8 cellular contexts compared by ENCODE assay signal in genomic region chr1:37478890-37479254, GRCh38. TPM values are rescaled to one million over a fixed set of nuclear protein-coding genes. Genes with fewer than 3 reads are reported as not detected.
DNase-seq lines count a peak whose midpoint lies in the region; ATAC-seq and TF ChIP-seq lines count a peak whose summit lies in the region.

No MANE protein-coding gene starts in this region.

- peak; percentile 0 for ATAC-seq in activated CD4-positive, alpha-beta T cell treated with anti-CD3 and anti-CD28 coated beads for 36 hours

- H3K9ac ChIP-seq in smooth muscle cell (ENCODE audit: low read depth) = peak overlapping the region; percentile 54

- peak overlapping the region; percentile 98 for H3K27ac Mint-ChIP-seq in activated CD4-positive, alpha-beta T cell treated with anti-CD3 and anti-CD28 coated beads for 36 hours

- TF ChIP-seq POLR2A in erythroblast (IDR thresholded peaks at IDR 0.05; ENCODE audit: low read length) = no peak

- H3K4me3 ChIP-seq in WI38 (ENCODE audit: low read depth, low read length) = peak overlapping the region; percentile 30
- H3K4me3 ChIP-seq in fibroblast of mammary gland (ENCODE audit: control insufficient read depth, low read depth, low read length) = peak overlapping the region; percentile 44
- peak overlapping the region; percentile 19 for H3K4me3 ChIP-seq in smooth muscle cell

- H4K20me1 ChIP-seq in smooth muscle cell (ENCODE audit: low read depth) = peaks cover 83% of the 10 kb centered on the region

- CTCF ChIA-PET in activated CD4-positive, alpha-beta T cell treated with anti-CD3 and anti-CD28 coated beads for 36 hours (lab: Charles Lee) = interaction anchor here (0.6 to 3.9 kb wide), 12 partner anchors 8 to 1193 kb away, joined by 3 to 63 read pairs (median 5); partner anchors contain the start of gene MEAF6

- peaks cover 7% of the 10 kb centered on the region for H3F3A ChIP-seq in smooth muscle cell (ENCODE audit: low read depth)

- no peaks in the 10 kb centered on the region for H3K9me3 ChIP-seq in smooth muscle cell (replicated peaks; ENCODE audit: low read depth)

- H2AFZ ChIP-seq in smooth muscle cell (ENCODE audit: low read depth) = no peak overlapping the region

- peaks cover 18% of the 10 kb centered on the region for H3K4me1 ChIP-seq in smooth muscle cell (ENCODE audit: low read depth)

- H3K4me3 Mint-ChIP-seq in activated CD4-positive, alpha-beta T cell treated with anti-CD3 and anti-CD28 coated beads for 36 hours = peak overlapping the region; percentile 95

- H3K27me3 ChIP-seq in smooth muscle cell (ENCODE audit: low read depth) = no peaks in the 10 kb centered on the region

- no peaks in the 10 kb centered on the region for H3K36me3 ChIP-seq in smooth muscle cell (ENCODE audit: low read depth)

- POLR2A ChIA-PET in activated CD4-positive, alpha-beta T cell treated with anti-CD3 and anti-CD28 coated beads for 36 hours (lab: Charles Lee) = interaction anchor here (0.6 to 1.7 kb wide), 10 partner anchors 8 to 1933 kb away, joined by 3 to 13 read pairs (median 4); partner anchors contain the start of genes SNIP1 and UTP11

- no peaks in the 10 kb centered on the region for H3K9me3 Mint-ChIP-seq in activated CD4-positive, alpha-beta T cell treated with anti-CD3 and anti-CD28 coated beads for 36 hours (ENCODE audit: low read depth)

- peak overlapping the region; percentile 96 for H3K27ac ChIP-seq in smooth muscle cell (ENCODE audit: low read depth)

- peaks cover 52% of the 10 kb centered on the region for H3K79me2 ChIP-seq in smooth muscle cell (ENCODE audit: low read depth)

- H3K36me3 Mint-ChIP-seq in activated CD4-positive, alpha-beta T cell treated with anti-CD3 and anti-CD28 coated beads for 36 hours (ENCODE audit: low read depth) = peaks cover 81% of the 10 kb centered on the region

- intact Hi-C loops in activated CD4-positive, alpha-beta T cell treated with anti-CD3 and anti-CD28 coated beads for 36 hours (cut with DNase I, micrococcal nuclease) = loop anchor here (1.0 to 10.0 kb wide), 15 partner anchors 8 to 1544 kb away; partner anchors contain the start of genes CDCA8 (in 2 of the 2), GNL2 (in 2 of the 2), MEAF6 (in 2 of the 2) and AGO3 (in 1 of the 2)

- H3K4me2 ChIP-seq in smooth muscle cell = peak overlapping the region; percentile 90

- DNase-seq in activated CD4-positive, alpha-beta T cell treated with anti-CD3 and anti-CD28 coated beads for 36 hours = peak; percentile 58
- no peak for DNase-seq in activated CD4-positive, alpha-beta T cell treated with anti-CD3 and anti-CD28 coated beads, Interleukin-2, amount 50 U/mL, for 1 hour
- DNase-seq in fibroblast of mammary gland (ENCODE audit: low read depth) = peak; percentile 78
- no peak for DNase-seq in smooth muscle cell (lab: John Stamatoyannopoulos, UW; ENCODE audit: unreplicated experiment)
- no peak for DNase-seq in NCI-H1417 (lab: John Stamatoyannopoulos, UW)
- DNase-seq in erythroblast (lab: John Stamatoyannopoulos, UW) = no peak
- no peak for DNase-seq in NCI-H2029 (lab: John Stamatoyannopoulos, UW)

- TF ChIP-seq CTCF in WI38 (IDR thresholded peaks at IDR 0.05; ENCODE audit: low read depth, low read length) (no peak), fibroblast of mammary gland (conservative IDR thresholded peaks at IDR 0.05; ENCODE audit: control insufficient read depth, insufficient read depth, low read depth, low read length) (no peak), smooth muscle cell (IDR thresholded peaks at IDR 0.05; ENCODE audit: borderline replicate concordance, insufficient read depth, poor library complexity, severe bottlenecking) (no peak)

- H3K4me1 Mint-ChIP-seq in activated CD4-positive, alpha-beta T cell treated with anti-CD3 and anti-CD28 coated beads for 36 hours = peaks cover 32% of the 10 kb centered on the region

- 33% methylated on average over 3 of the region's 3 CpGs for WGBS in smooth muscle cell (ENCODE audit: low lambda C conversion rate)

- H3K27me3 Mint-ChIP-seq in activated CD4-positive, alpha-beta T cell treated with anti-CD3 and anti-CD28 coated beads for 36 hours = no peaks in the 10 kb centered on the region

RNA-seq across cellular contexts. Expression of gene ZC3H12A, which starts 4.5 kb away (rescaled TPM):
- 10 to 100 TPM; 29.7 to 31.2 TPM for total RNA-seq in activated CD4-positive, alpha-beta T cell treated with anti-CD3 and anti-CD28 coated beads for 36 hours
- total RNA-seq in smooth muscle cell = 13.2 and 21.3 TPM in 2 replicates
- polyA plus RNA-seq in smooth muscle cell = 29.6 and 35.8 TPM in 2 replicates

RNA-seq across cellular contexts. Expression of gene MEAF6, which starts 35.7 kb away (rescaled TPM):
- total RNA-seq in activated CD4-positive, alpha-beta T cell treated with anti-CD3 and anti-CD28 coated beads for 36 hours = 10 to 100 TPM; 66.8 to 72.2 TPM
- total RNA-seq in smooth muscle cell = 65.1 and 87.6 TPM in 2 replicates
- 58.8 and 60.7 TPM in 2 replicates for polyA plus RNA-seq in smooth muscle cell

Comparison
In these comparisons a context has a peak if more than half of its experiments do, and no peak if none do; other contexts are left out.
1. DNase-seq: peak in activated CD4-positive, alpha-beta T cell treated with anti-CD3 and anti-CD28 coated beads for 36 hours (single experiment) and fibroblast of mammary gland (single experiment); none in activated CD4-positive, alpha-beta T cell treated with anti-CD3 and anti-CD28 coated beads, Interleukin-2, amount 50 U/mL, for 1 hour (single experiment), smooth muscle cell (single experiment), NCI-H1417 (0 of 3), erythroblast (0 of 2) and NCI-H2029 (single experiment).
2. Peak in every context shown above with its lines, with median percentiles within 50 percentile points of each other: H3K4me3 ChIP-seq.